In the genomic region with DNA sequence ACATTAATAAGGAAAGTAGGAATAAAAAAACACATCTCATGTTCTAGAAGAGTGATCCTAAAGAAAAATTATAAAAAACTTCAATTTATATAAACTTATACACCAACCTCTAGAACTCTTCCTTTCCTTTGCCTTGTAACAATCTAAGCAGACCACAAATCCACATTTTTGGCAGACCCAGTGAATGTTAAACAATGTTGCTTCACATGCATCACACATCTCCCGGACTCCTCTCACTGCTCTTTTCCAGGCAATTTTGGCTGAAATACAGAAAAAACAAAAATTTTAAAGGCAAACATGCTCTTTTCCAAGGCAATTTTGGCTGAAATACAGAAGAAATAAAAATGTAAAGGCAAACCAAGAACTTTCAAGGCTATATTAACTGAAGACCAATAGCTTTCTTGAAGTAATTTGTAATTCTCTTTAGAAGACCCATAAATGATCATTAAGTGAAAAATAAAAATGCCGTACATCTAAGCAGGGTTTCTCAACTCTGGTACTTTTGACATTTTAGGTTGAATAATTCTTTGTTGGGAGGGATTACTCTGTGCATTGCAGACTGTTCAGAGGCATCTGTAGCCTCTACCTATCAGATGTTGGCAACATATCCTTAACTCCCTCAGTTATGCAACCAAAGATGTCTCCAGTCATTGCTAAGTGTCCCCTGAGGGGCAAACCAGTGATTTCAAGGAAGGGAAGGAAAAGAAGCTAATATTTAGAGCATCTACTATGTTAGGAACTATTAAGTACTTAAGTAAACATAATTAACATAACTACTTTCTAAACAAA, we compare ENCODE assay signal across 16 cellular contexts.
DNase-seq lines count a peak whose midpoint lies in the region.
"Had no signal": no experiment of that assay in that cellular context is flagged by ENCODE, and none has a peak within 500 bp of the region (broad histone marks: within the 10 kb centered on the region; RNA-seq: fewer than 3 reads in every experiment).

No MANE protein-coding gene starts in this region.

- peaks cover 0 to 12% (median 11%) of the 10 kb centered on the region in 3 donors for H3K4me1 Mint-ChIP-seq in IgD-negative memory B cell

- H3K27me3 Mint-ChIP-seq in IgD-negative memory B cell, result no peaks in the 10 kb centered on the region
- H3K27me3 Mint-ChIP-seq: dendritic cell treated with granulocyte-macrophage colony-stimulating factor and Interleukin-4, amounts not matched to agents 40 ng/mL and 50 ng/mL, for 4 days; stimulated activated naive CD8-positive, alpha-beta T cell treated with anti-CD3 and anti-CD28 coated beads, Interleukin-15, Interleukin-2, amounts not matched to agents 100 ng/mL and 50 ng/mL, for 24 hours had no signal

- peaks cover 2% of the 10 kb centered on the region for H3K36me3 Mint-ChIP-seq in IgD-negative memory B cell

- H3K4ac ChIP-seq in mesenchymal stem cell (ENCODE audit: low read depth in 1 of 2, low read length in 2 of 2), result no peak overlapping the region

- no peak overlapping the region for H3K4me2 ChIP-seq in mesenchymal stem cell (ENCODE audit: low read length, poor library complexity, severe bottlenecking)

- 93% methylated on average over 2 of the region's 2 CpGs for WGBS in mesenchymal stem cell

- no peak overlapping the region for H3K4me3 ChIP-seq in mesenchymal stem cell (ENCODE audit: insufficient read depth in 1 of 2, low read depth in 1 of 2, low read length in 2 of 2)

- H3K9me3 ChIP-seq in mesenchymal stem cell (ENCODE audit: control insufficient read depth, low read length), result no peaks in the 10 kb centered on the region

- H3K4me1 ChIP-seq in mesenchymal stem cell (ENCODE audit: control insufficient read depth, insufficient read depth, low read depth, low read length), result no peaks in the 10 kb centered on the region
- H3K4me1 ChIP-seq: parathyroid adenoma had no signal

- no peak overlapping the region for H3K4me3 Mint-ChIP-seq in IgD-negative memory B cell
- H3K4me3 Mint-ChIP-seq: dendritic cell treated with granulocyte-macrophage colony-stimulating factor and Interleukin-4, amounts not matched to agents 40 ng/mL and 50 ng/mL, for 4 days; stimulated activated naive CD8-positive, alpha-beta T cell treated with anti-CD3 and anti-CD28 coated beads, Interleukin-15, Interleukin-2, amounts not matched to agents 100 ng/mL and 50 ng/mL, for 24 hours had no signal

- no peak overlapping the region for H2BK5ac ChIP-seq in mesenchymal stem cell (ENCODE audit: low read depth, low read length, poor library complexity, severe bottlenecking)

- no peak overlapping the region for H3K23ac ChIP-seq in mesenchymal stem cell (ENCODE audit: low read length in 2 of 2)

- no peak overlapping the region for H2BK15ac ChIP-seq in mesenchymal stem cell (ENCODE audit: low read depth, poor library complexity, severe bottlenecking)

- no peak overlapping the region for H4K91ac ChIP-seq in mesenchymal stem cell (ENCODE audit: low read length)

- peak overlapping the region; percentile 42 for H3K9ac ChIP-seq in mesenchymal stem cell (ENCODE audit: low read length)
- H3K9ac ChIP-seq: parathyroid adenoma had no signal

- H3K27ac Mint-ChIP-seq in IgD-negative memory B cell, result peak overlapping the region in 2 of 3 donors; percentile 68 to 74
- H3K27ac Mint-ChIP-seq: dendritic cell treated with granulocyte-macrophage colony-stimulating factor and Interleukin-4, amounts not matched to agents 40 ng/mL and 50 ng/mL, for 4 days; stimulated activated naive CD8-positive, alpha-beta T cell treated with anti-CD3 and anti-CD28 coated beads, Interleukin-15, Interleukin-2, amounts not matched to agents 100 ng/mL and 50 ng/mL, for 24 hours had no signal

- H4K8ac ChIP-seq in mesenchymal stem cell (ENCODE audit: low read length), result no peak overlapping the region

- no peak overlapping the region for H2AFZ ChIP-seq in mesenchymal stem cell (ENCODE audit: low read depth, low read length)
- H2AFZ ChIP-seq: parathyroid adenoma had no signal

- peaks cover 10% of the 10 kb centered on the region for H3K79me1 ChIP-seq in mesenchymal stem cell (replicated peaks; ENCODE audit: low read length, poor library complexity, severe bottlenecking)

- no peak overlapping the region for H3K27ac ChIP-seq in mesenchymal stem cell (ENCODE audit: low read length, poor library complexity, severe bottlenecking)
- H3K27ac ChIP-seq: parathyroid adenoma had no signal

- H2BK12ac ChIP-seq in mesenchymal stem cell (ENCODE audit: low read length in 2 of 2), result no peak overlapping the region

- peaks cover 14 to 78% of the 10 kb centered on the region in 2 experiments for H3K36me3 ChIP-seq in mesenchymal stem cell (ENCODE audit: control insufficient read depth in 1 of 2, insufficient read depth in 2 of 2, low read depth in 1 of 2, low read length in 2 of 2)

- no peak overlapping the region for H2BK120ac ChIP-seq in mesenchymal stem cell (ENCODE audit: low read depth, low read length)

- H3K9me3 Mint-ChIP-seq in IgD-negative memory B cell, result no peaks in the 10 kb centered on the region
- H3K9me3 Mint-ChIP-seq: dendritic cell treated with granulocyte-macrophage colony-stimulating factor and Interleukin-4, amounts not matched to agents 40 ng/mL and 50 ng/mL, for 4 days; stimulated activated naive CD8-positive, alpha-beta T cell treated with anti-CD3 and anti-CD28 coated beads, Interleukin-15, Interleukin-2, amounts not matched to agents 100 ng/mL and 50 ng/mL, for 24 hours had no signal

- H2AK5ac ChIP-seq in mesenchymal stem cell (ENCODE audit: low read length, severe bottlenecking), result no peak overlapping the region

- DNase-seq in AG20443 (ENCODE audit: low spot score), result peak; percentile 59
- peak; percentile 22 to 41 for DNase-seq in dermis microvascular lymphatic vessel endothelial cell (ENCODE audit: low read depth in 2 of 2)
- no peak for DNase-seq in mesenchymal stem cell
- DNase-seq in ecto neural progenitor cell (ENCODE audit: low spot score), result no peak
- DNase-seq in T-helper 9 cell, result no peak
- no peak for DNase-seq in HUDEP-2 (lab: John Stamatoyannopoulos, UW; ENCODE audit: unreplicated experiment in 76 of 76)
- DNase-seq in NK-92 (lab: John Stamatoyannopoulos, UW; ENCODE audit: unreplicated experiment), result no peak
- DNase-seq: activated CD4-positive, CD25-positive, alpha-beta regulatory T cell treated with anti-CD3 and anti-CD28 coated beads, Interleukin-2, amount 50 U/mL, for 72 hours; COR-L47; HCEC 1CT; NCI-H187; stimulated activated CD4-positive, alpha-beta T cell treated with anti-CD3 and anti-CD28 coated beads, Interleukin-2, amount 100 ng/mL, for 48 hours had no signal

- H3K14ac ChIP-seq in mesenchymal stem cell (ENCODE audit: low read length in 2 of 2), result no peak overlapping the region

- no peak overlapping the region for H3K18ac ChIP-seq in mesenchymal stem cell (ENCODE audit: low read depth in 1 of 2, low read length in 2 of 2)

- no peaks in the 10 kb centered on the region for H3K27me3 ChIP-seq in mesenchymal stem cell (ENCODE audit: control insufficient read depth in 1 of 2, insufficient read depth in 1 of 2, low read length in 2 of 2)

Comparison
In these comparisons a context has a peak if more than half of its experiments do, and no peak if none do; other contexts are left out.
1. DNase-seq: peak in AG20443 (single experiment) and dermis microvascular lymphatic vessel endothelial cell (2 of 2); none in mesenchymal stem cell (single experiment), ecto neural progenitor cell (single experiment), T-helper 9 cell (single experiment), HUDEP-2 (0 of 76) and NK-92 (single experiment).